Comparison of ENCODE assay signal across 10 cellular contexts in genomic region chr14:64915797-64916196, GRCh38. TPM values are rescaled to one million over a fixed set of nuclear protein-coding genes. Genes with fewer than 3 reads are reported as not detected.
DNase-seq lines count a peak whose midpoint lies in the region; ATAC-seq, FAIRE-seq and TF ChIP-seq lines count a peak whose summit lies in the region.
"Had no signal": no experiment of that assay in that cellular context is flagged by ENCODE, and none has a peak within 500 bp of the region (broad histone marks: within the 10 kb centered on the region; RNA-seq: fewer than 3 reads in every experiment).

No MANE protein-coding gene starts in this region.

- DNase-seq in HepG2 (ENCODE audit: low spot score) (no peak), right lobe of liver (no peak), T-cell (no peak), fibroblast of villous mesenchyme (ENCODE audit: low read depth) (peak; percentile 6), NCI-H128 (lab: John Stamatoyannopoulos, UW; ENCODE audit: unreplicated experiment) (no peak)
- DNase-seq: NCI-H187 treated with DMSO at 0.1 percent for 48 hours, nucleus accumbens had no signal

- H3K4me1 Mint-ChIP-seq in T-cell: peaks cover 61 to 70% (median 67%) of the 10 kb centered on the region in 3 donors

- TF ChIP-seq POLR2A in HepG2 (IDR thresholded peaks at IDR 0.05; ENCODE audit: insufficient read depth in 1 of 2, low read depth in 2 of 2, low read length in 2 of 2): no peak
- no peak for TF ChIP-seq POLR2A in right lobe of liver (IDR thresholded peaks at IDR 0.05)

- H3K27me3 Mint-ChIP-seq in T-cell: no peaks in the 10 kb centered on the region

- ATAC-seq in HepG2 (no peak), right lobe of liver (no peak), T-cell (replicated peaks in 1 of 4) (no peak), GM21423 (IDR thresholded peaks at IDR 0.05; ENCODE audit: unreplicated experiment) (no peak), HG02973 (IDR thresholded peaks at IDR 0.05; ENCODE audit: unreplicated experiment) (no peak), HG02588 (IDR thresholded peaks at IDR 0.05; ENCODE audit: unreplicated experiment) (no peak)

- intact Hi-C loops in HepG2 (cut with micrococcal nuclease; ENCODE audit: unreplicated experiment) (loop anchor here (2.0 kb wide), 1 partner anchor 71 kb away; the partner anchor contains the start of gene FNTB), right lobe of liver (cut with DNase I) (no loop called here)

- TF ChIP-seq CTCF in HepG2 (CRISPR knock-in tag; IDR thresholded peaks at IDR 0.05): no peak
- TF ChIP-seq CTCF in right lobe of liver (IDR thresholded peaks at IDR 0.05): no peak
- no peak for TF ChIP-seq CTCF in fibroblast of villous mesenchyme (IDR thresholded peaks at IDR 0.05; ENCODE audit: insufficient read depth, low read depth, low read length)

- TF ChIP-seq EP300 in HepG2 (IDR thresholded peaks at IDR 0.05; ENCODE audit: low read depth in 2 of 2, low read length in 2 of 2): no peak
- TF ChIP-seq EP300 in HepG2 (CRISPR knock-in tag; IDR thresholded peaks at IDR 0.05; ENCODE audit: borderline replicate concordance): no peak

- H3K27me3 ChIP-seq in HepG2 (ENCODE audit: control insufficient read depth in 1 of 2, insufficient read depth in 2 of 2, low read length in 2 of 2) (no peaks in the 10 kb centered on the region; a peak in 1 of 5 replicates), right lobe of liver (no peaks in the 10 kb centered on the region)

- POLR2A ChIA-PET in HepG2 (lab: Yijun Ruan, JAX): interaction anchor here (1.2 to 2.3 kb wide), 3 partner anchors 9 to 71 kb away, joined by 5 to 14 read pairs (median 7); partner anchors contain the start of gene FNTB
- POLR2A ChIA-PET in T-cell (lab: Charles Lee): interaction anchor here (1.2 to 2.2 kb wide), 3 partner anchors 11 to 24 kb away, joined by 5 to 10 read pairs (median 6); no protein-coding TSS in a partner anchor

- 0 out of 2 replicates have a peak, but pooled peaks cover 3% of the 10 kb centered on the region for H4K20me1 ChIP-seq in HepG2 (ENCODE audit: insufficient read depth, low read length)

- H3K36me3 Mint-ChIP-seq in T-cell: peaks cover 21% of the 10 kb centered on the region

- CTCF ChIA-PET in HepG2 (lab: Yijun Ruan, JAX; ENCODE audit: low intra/inter-chr PET ratio, low total read pairs) (no interaction called here), T-cell (lab: Charles Lee) (interaction anchor here (1.0 to 3.3 kb wide), 2 partner anchors 11 kb away, joined by 3 to 13 read pairs; no protein-coding TSS in a partner anchor)

- H3K79me2 ChIP-seq in HepG2 (ENCODE audit: insufficient read depth, low read length): peaks cover 29% of the 10 kb centered on the region

- FAIRE-seq in HepG2 (lab: Jason Lieb, UNC): no peak

- H3K36me3 ChIP-seq in HepG2 (replicated peaks in 1 of 2; ENCODE audit: control insufficient read depth in 1 of 2, insufficient read depth in 2 of 2, low read length in 2 of 2) (no peaks in the 10 kb centered on the region), right lobe of liver (no peaks in the 10 kb centered on the region)

- in situ Hi-C loops in HepG2 (cut with HindIII; ENCODE audit: extremely low pct_ligation_motif_present, low pct_unique_long_range_greater_than_20kb): no loop called here

- H2AFZ ChIP-seq in HepG2 (ENCODE audit: low read length): no peak overlapping the region

- 91% methylated on average over 2 of the region's 2 CpGs for WGBS in HepG2 (ENCODE audit: low lambda C conversion rate)
- WGBS in right lobe of liver (ENCODE audit: insufficient coverage, low coverage, low lambda C conversion rate, missing lambda C conversion rate): 31% methylated on average over 2 of the region's 2 CpGs

- no peak overlapping the region for H3K27ac ChIP-seq in HepG2 (ENCODE audit: extremely low read length, insufficient read depth, low read length)
- H3K27ac ChIP-seq in right lobe of liver: no peak overlapping the region

- H3K4me1 ChIP-seq in HepG2 (ENCODE audit: insufficient read depth, low read length) (peaks cover 38% of the 10 kb centered on the region), right lobe of liver (peaks cover 0 to 33% (median 10%) of the 10 kb centered on the region in 4 donors)

- H3K27ac Mint-ChIP-seq in T-cell: peak overlapping the region; percentile 89 to 90

- peak overlapping the region in 1 of 3 experiments; percentile 90; a peak in 2 of 6 replicates for H3K4me3 ChIP-seq in HepG2 (replicated peaks in 1 of 3; ENCODE audit: insufficient read depth in 1 of 3, low read depth in 2 of 3, low read length in 3 of 3)
- H3K4me3 ChIP-seq in right lobe of liver: no peak overlapping the region
- H3K4me3 ChIP-seq in fibroblast of villous mesenchyme (ENCODE audit: low read depth, low read length): no peak overlapping the region

- H3K4me3 Mint-ChIP-seq in T-cell: peak overlapping the region; percentile 92 to 98 (median 93)

- no peaks in the 10 kb centered on the region for H3K9me3 Mint-ChIP-seq in T-cell

- no peak overlapping the region for H3K9ac ChIP-seq in HepG2 (ENCODE audit: insufficient read depth, low read depth, low read length)

- H3K9me3 ChIP-seq in HepG2 (ENCODE audit: low read length) (no peaks in the 10 kb centered on the region), right lobe of liver (no peaks in the 10 kb centered on the region)

- TF ChIP-seq RAD21 in HepG2 (CRISPR knock-in tag; IDR thresholded peaks at IDR 0.05): no peak

- BruUV-seq in HepG2 (replicated peaks; lab: Mats Ljungman, UMichigan): no TSS peak

- peak overlapping the region; percentile 92 for H3K4me2 ChIP-seq in HepG2 (ENCODE audit: low read depth, low read length)

RNA-seq across cellular contexts. Expression of gene CHURC1, which starts 1.5 kb away (rescaled TPM):
- total RNA-seq in HepG2 (2016; rRNA removed; fragmentation: Illumina TruSeq; extraction: Trizol): 72.1 and 74.4 TPM in 2 replicates
- 16.5 and 18.5 TPM in 2 replicates for total RNA-seq in HepG2 (2016; cell fraction: cytosol; rRNA removed; fragmentation: Illumina TruSeq; extraction: Trizol; ENCODE audit: low read depth)
- total RNA-seq in HepG2 (2016; cell fraction: insoluble cytoplasmic fraction; rRNA removed; fragmentation: Illumina TruSeq; extraction: Trizol): 75.0 and 76.5 TPM in 2 replicates
- total RNA-seq in HepG2 (2016; cell fraction: membrane; rRNA removed; fragmentation: Illumina TruSeq; extraction: Trizol): 23.3 and 30.6 TPM in 2 replicates
- 35.7 and 40.9 TPM in 2 replicates for total RNA-seq in HepG2 (2016; cell fraction: nucleus; rRNA removed; fragmentation: Illumina TruSeq; extraction: Trizol)
- polyA plus RNA-seq in HepG2 (2011; rRNA removed): 35.8 and 41.1 TPM in 2 replicates
- polyA plus RNA-seq in HepG2 (2011; cell fraction: cytosol; rRNA removed): 27.6 and 35.9 TPM in 2 replicates
- 20.8 and 25.4 TPM in 2 replicates for polyA plus RNA-seq in HepG2 (2011; cell fraction: nucleus; rRNA removed)
- polyA plus RNA-seq in HepG2 (2012): 23.0 and 52.4 TPM in 2 replicates
- polyA plus RNA-seq in HepG2 (2016; cell fraction: cytosol; fragmentation: Illumina TruSeq; extraction: Trizol; ENCODE audit: low read depth): 22.9 and 25.5 TPM in 2 replicates
- polyA plus RNA-seq in HepG2 (2016; cell fraction: insoluble cytoplasmic fraction; fragmentation: Illumina TruSeq; extraction: Trizol; ENCODE audit: low read depth): 67.0 and 70.3 TPM in 2 replicates
- polyA plus RNA-seq in HepG2 (2016; cell fraction: membrane; fragmentation: Illumina TruSeq; extraction: Trizol; ENCODE audit: low read depth): 24.8 and 25.8 TPM in 2 replicates
- polyA plus RNA-seq in HepG2 (2016; cell fraction: nucleus; fragmentation: Illumina TruSeq; extraction: Trizol; ENCODE audit: insufficient read depth, low read depth): 44.4 and 74.3 TPM in 2 replicates
- 6.9 and 33.8 TPM in 2 replicates for polyA minus RNA-seq in HepG2 (2011; rRNA and poly(A)+ RNA removed; ENCODE audit: low replicate concordance)
- polyA minus RNA-seq in HepG2 (2011; cell fraction: cytosol; rRNA and poly(A)+ RNA removed): 9.8 and 13.8 TPM in 2 replicates
- 40.3 and 42.6 TPM in 2 replicates for polyA minus RNA-seq in HepG2 (2011; cell fraction: nucleus; rRNA and poly(A)+ RNA removed)
- total RNA-seq in right lobe of liver: 10 to 100 TPM; 28.2 to 55.2 (median 37.1) TPM
- 10 to 100 TPM; 57.6 to 99.7 (median 91.1) TPM for total RNA-seq in T-cell
- total RNA-seq in fibroblast of villous mesenchyme: 45.8 and 47.0 TPM in 2 replicates

RNA-seq across cellular contexts. Expression of gene GPX2, which starts 26.7 kb away (rescaled TPM):
- total RNA-seq in HepG2 (2016; rRNA removed; fragmentation: Illumina TruSeq; extraction: Trizol) (674 and 839 TPM in 2 replicates), right lobe of liver (1,000 to 10,000 TPM in 1 of 6 experiments, 100 to 1,000 TPM in 5; 248 to 1,113 (median 341) TPM), T-cell (under 1 TPM in 3 of 5 donors, not detected in 2; 0.56 to 0.93 (median 0.89) TPM), fibroblast of villous mesenchyme (not detected in 2 replicates)
- 242 and 256 TPM in 2 replicates for total RNA-seq in HepG2 (2016; cell fraction: cytosol; rRNA removed; fragmentation: Illumina TruSeq; extraction: Trizol; ENCODE audit: low read depth)
- total RNA-seq in HepG2 (2016; cell fraction: insoluble cytoplasmic fraction; rRNA removed; fragmentation: Illumina TruSeq; extraction: Trizol): 663 and 874 TPM in 2 replicates
- total RNA-seq in HepG2 (2016; cell fraction: membrane; rRNA removed; fragmentation: Illumina TruSeq; extraction: Trizol): 629 and 636 TPM in 2 replicates
- 227 and 238 TPM in 2 replicates for total RNA-seq in HepG2 (2016; cell fraction: nucleus; rRNA removed; fragmentation: Illumina TruSeq; extraction: Trizol)
- 417 and 526 TPM in 2 replicates for polyA plus RNA-seq in HepG2 (2011; rRNA removed)
- polyA plus RNA-seq in HepG2 (2011; cell fraction: cytosol; rRNA removed): 451 and 581 TPM in 2 replicates
- polyA plus RNA-seq in HepG2 (2011; cell fraction: nucleus; rRNA removed): 112 and 118 TPM in 2 replicates
- polyA plus RNA-seq in HepG2 (2012): 77.6 and 217 TPM in 2 replicates
- polyA plus RNA-seq in HepG2 (2016; cell fraction: cytosol; fragmentation: Illumina TruSeq; extraction: Trizol; ENCODE audit: low read depth): 401 and 422 TPM in 2 replicates
- 1,459 and 1,539 TPM in 2 replicates for polyA plus RNA-seq in HepG2 (2016; cell fraction: insoluble cytoplasmic fraction; fragmentation: Illumina TruSeq; extraction: Trizol; ENCODE audit: low read depth)
- polyA plus RNA-seq in HepG2 (2016; cell fraction: membrane; fragmentation: Illumina TruSeq; extraction: Trizol; ENCODE audit: low read depth): 928 and 1,086 TPM in 2 replicates
- polyA plus RNA-seq in HepG2 (2016; cell fraction: nucleus; fragmentation: Illumina TruSeq; extraction: Trizol; ENCODE audit: insufficient read depth, low read depth): 560 and 646 TPM in 2 replicates
- 0.26 and 308 TPM in 2 replicates for polyA minus RNA-seq in HepG2 (2011; rRNA and poly(A)+ RNA removed; ENCODE audit: low replicate concordance)
- 48.7 and 61.2 TPM in 2 replicates for polyA minus RNA-seq in HepG2 (2011; cell fraction: cytosol; rRNA and poly(A)+ RNA removed)
- 37.3 and 43.0 TPM in 2 replicates for polyA minus RNA-seq in HepG2 (2011; cell fraction: nucleus; rRNA and poly(A)+ RNA removed)

RNA-seq across cellular contexts. Expression of gene SPTB, which starts 36.1 kb away (rescaled TPM):
- total RNA-seq in HepG2 (2016; rRNA removed; fragmentation: Illumina TruSeq; extraction: Trizol) (0.02 TPM in 1 of 2 replicates, not detected in the other), right lobe of liver (1 to 10 TPM in 1 of 6 experiments, under 1 TPM in 5; 0.12 to 2.4 (median 0.72) TPM), T-cell (under 1 TPM; 0.07 to 0.13 (median 0.09) TPM), fibroblast of villous mesenchyme (under 0.01 TPM in 2 replicates)
- total RNA-seq in HepG2 (2016; cell fraction: cytosol; rRNA removed; fragmentation: Illumina TruSeq; extraction: Trizol; ENCODE audit: low read depth): not detected in 2 replicates
- 0.02 TPM in 1 of 2 replicates, not detected in the other for total RNA-seq in HepG2 (2016; cell fraction: insoluble cytoplasmic fraction; rRNA removed; fragmentation: Illumina TruSeq; extraction: Trizol)
- total RNA-seq in HepG2 (2016; cell fraction: membrane; rRNA removed; fragmentation: Illumina TruSeq; extraction: Trizol): not detected in 2 replicates
- not detected in 2 replicates for total RNA-seq in HepG2 (2016; cell fraction: nucleus; rRNA removed; fragmentation: Illumina TruSeq; extraction: Trizol)
- polyA plus RNA-seq in HepG2 (2011; rRNA removed): 0.01 TPM in 1 of 2 replicates, not detected in the other
- not detected in 2 replicates for polyA plus RNA-seq in HepG2 (2011; cell fraction: cytosol; rRNA removed)
- polyA plus RNA-seq in HepG2 (2011; cell fraction: nucleus; rRNA removed): not detected in 2 replicates
- not detected in 2 replicates for polyA plus RNA-seq in HepG2 (2012)
- not detected in 2 replicates for polyA plus RNA-seq in HepG2 (2016; cell fraction: cytosol; fragmentation: Illumina TruSeq; extraction: Trizol; ENCODE audit: low read depth)
- not detected in 2 replicates for polyA plus RNA-seq in HepG2 (2016; cell fraction: insoluble cytoplasmic fraction; fragmentation: Illumina TruSeq; extraction: Trizol; ENCODE audit: low read depth)
- not detected in 2 replicates for polyA plus RNA-seq in HepG2 (2016; cell fraction: membrane; fragmentation: Illumina TruSeq; extraction: Trizol; ENCODE audit: low read depth)
- not detected in 2 replicates for polyA plus RNA-seq in HepG2 (2016; cell fraction: nucleus; fragmentation: Illumina TruSeq; extraction: Trizol; ENCODE audit: insufficient read depth, low read depth)
- 0.28 TPM in 1 of 2 replicates, not detected in the other for polyA minus RNA-seq in HepG2 (2011; rRNA and poly(A)+ RNA removed; ENCODE audit: low replicate concordance)
- polyA minus RNA-seq in HepG2 (2011; cell fraction: cytosol; rRNA and poly(A)+ RNA removed): not detected in 2 replicates
- polyA minus RNA-seq in HepG2 (2011; cell fraction: nucleus; rRNA and poly(A)+ RNA removed): not detected in 2 replicates

RNA-seq across cellular contexts. Expression of gene RAB15, which starts 56.3 kb away (rescaled TPM):
- total RNA-seq in HepG2 (2016; rRNA removed; fragmentation: Illumina TruSeq; extraction: Trizol) (17.2 and 18.5 TPM in 2 replicates), right lobe of liver (10 to 100 TPM in 2 of 6 experiments, 1 to 10 TPM in 4; 6.5 to 13.8 (median 9.0) TPM), T-cell (1 to 10 TPM; 3.9 to 9.7 (median 4.3) TPM), fibroblast of villous mesenchyme (3.5 and 4.2 TPM in 2 replicates)
- 10.0 and 10.2 TPM in 2 replicates for total RNA-seq in HepG2 (2016; cell fraction: cytosol; rRNA removed; fragmentation: Illumina TruSeq; extraction: Trizol; ENCODE audit: low read depth)
- total RNA-seq in HepG2 (2016; cell fraction: insoluble cytoplasmic fraction; rRNA removed; fragmentation: Illumina TruSeq; extraction: Trizol): 15.0 and 19.2 TPM in 2 replicates
- total RNA-seq in HepG2 (2016; cell fraction: membrane; rRNA removed; fragmentation: Illumina TruSeq; extraction: Trizol): 28.0 and 32.7 TPM in 2 replicates
- 13.3 and 15.6 TPM in 2 replicates for total RNA-seq in HepG2 (2016; cell fraction: nucleus; rRNA removed; fragmentation: Illumina TruSeq; extraction: Trizol)
- polyA plus RNA-seq in HepG2 (2011; rRNA removed): 7.4 and 12.3 TPM in 2 replicates
- 6.2 and 7.5 TPM in 2 replicates for polyA plus RNA-seq in HepG2 (2011; cell fraction: cytosol; rRNA removed)
- polyA plus RNA-seq in HepG2 (2011; cell fraction: nucleus; rRNA removed): 33.9 and 49.5 TPM in 2 replicates
- polyA plus RNA-seq in HepG2 (2012): 3.6 and 9.1 TPM in 2 replicates
- polyA plus RNA-seq in HepG2 (2016; cell fraction: cytosol; fragmentation: Illumina TruSeq; extraction: Trizol; ENCODE audit: low read depth): 12.4 and 12.5 TPM in 2 replicates
- 18.7 and 21.4 TPM in 2 replicates for polyA plus RNA-seq in HepG2 (2016; cell fraction: insoluble cytoplasmic fraction; fragmentation: Illumina TruSeq; extraction: Trizol; ENCODE audit: low read depth)
- 29.3 and 32.2 TPM in 2 replicates for polyA plus RNA-seq in HepG2 (2016; cell fraction: membrane; fragmentation: Illumina TruSeq; extraction: Trizol; ENCODE audit: low read depth)
- 31.6 and 35.1 TPM in 2 replicates for polyA plus RNA-seq in HepG2 (2016; cell fraction: nucleus; fragmentation: Illumina TruSeq; extraction: Trizol; ENCODE audit: insufficient read depth, low read depth)
- polyA minus RNA-seq in HepG2 (2011; rRNA and poly(A)+ RNA removed; ENCODE audit: low replicate concordance): 8.7 TPM in 1 of 2 replicates, not detected in the other
- polyA minus RNA-seq in HepG2 (2011; cell fraction: cytosol; rRNA and poly(A)+ RNA removed): 2.2 and 3.1 TPM in 2 replicates
- 4.0 and 8.6 TPM in 2 replicates for polyA minus RNA-seq in HepG2 (2011; cell fraction: nucleus; rRNA and poly(A)+ RNA removed)

Comparison
In these comparisons a context has a peak if more than half of its experiments do, and no peak if none do; other contexts are left out.
1. RNA of gene GPX2, which starts 26.7 kb away (total RNA-seq): 227 to 874 TPM in HepG2 and 248 to 1,113 TPM in right lobe of liver; 0.56 to 0.93 TPM in T-cell and not detected in fibroblast of villous mesenchyme; every median in the first group is over 100 times any median in the second.